ENCODE assay signal across 12 cellular contexts in genomic region chr1:14944471-14944981, GRCh38.
DNase-seq lines count a peak whose midpoint lies in the region; ATAC-seq, FAIRE-seq and TF ChIP-seq lines count a peak whose summit lies in the region.
"Had no signal": no experiment of that assay in that cellular context is flagged by ENCODE, and none has a peak within 500 bp of the region (broad histone marks: within the 10 kb centered on the region; RNA-seq: fewer than 3 reads in every experiment).

No MANE protein-coding gene starts in this region.

- H3K27ac ChIP-seq in cardiac muscle cell = peak overlapping the region; percentile 72
- peak overlapping the region; percentile 83 to 89 (median 84) for H3K27ac ChIP-seq in upper lobe of left lung
- H3K27ac ChIP-seq in small intestine (ENCODE audit: low read depth in 1 of 2, low read length in 1 of 2) = peak overlapping the region in 1 of 2 donors; percentile 52
- no peak overlapping the region for H3K27ac ChIP-seq in effector memory CD4-positive, alpha-beta T cell (ENCODE audit: insufficient read depth, low read length, poor library complexity, severe bottlenecking)
- H3K27ac ChIP-seq: A549, KMS-11 had no signal

- ATAC-seq in upper lobe of left lung (ENCODE audit: low FRiP score in 2 of 2) (no peak), GM19035 (IDR thresholded peaks at IDR 0.05; ENCODE audit: unreplicated experiment) (no peak)
- ATAC-seq: A549; natural killer cell treated with Interleukin-12 subunit alpha and Interleukin-12 subunit beta and Interleukin-15 and Interleukin-18, amount 100 ng/mL, for 72 hours had no signal

- TF ChIP-seq EP300 in upper lobe of left lung (IDR thresholded peaks at IDR 0.05) = no peak

- DNase-seq in cardiac muscle cell (ENCODE audit: low read depth in 1 of 2, low spot score in 1 of 2) = no peak
- DNase-seq in cardiac septum (ENCODE audit: low spot score) = no peak
- DNase-seq in foreskin melanocyte = peak; percentile 46
- peak; percentile 42 for DNase-seq in occipital lobe (lab: John Stamatoyannopoulos, UW)
- DNase-seq in upper lobe of left lung = no peak
- DNase-seq in small intestine = no peak
- DNase-seq in effector memory CD4-positive, alpha-beta T cell = no peak
- DNase-seq: central memory CD4-positive, alpha-beta T cell had no signal

- H3K36me3 ChIP-seq in cardiac muscle cell (no peaks in the 10 kb centered on the region), upper lobe of left lung (no peaks in the 10 kb centered on the region), small intestine (ENCODE audit: control insufficient read depth in 2 of 2, insufficient read depth in 2 of 2, low read length in 2 of 2) (no peaks in the 10 kb centered on the region)
- H3K36me3 ChIP-seq in effector memory CD4-positive, alpha-beta T cell (ENCODE audit: control insufficient read depth, insufficient read depth, low read length) = no peaks in the 10 kb centered on the region

- TF ChIP-seq CTCF in cardiac muscle cell (IDR thresholded peaks at IDR 0.05; ENCODE audit: low read depth, low read length) (no peak), upper lobe of left lung (IDR thresholded peaks at IDR 0.05) (no peak)

- intact Hi-C loops in cardiac septum (cut with DNase I) = loop anchor here (2.0 kb wide), 1 partner anchor 24 kb away; no protein-coding TSS in a partner anchor

- peaks cover 32% of the 10 kb centered on the region for H3K4me1 ChIP-seq in cardiac muscle cell (ENCODE audit: low read depth)
- peaks cover 30 to 50% (median 37%) of the 10 kb centered on the region in 4 donors for H3K4me1 ChIP-seq in upper lobe of left lung
- no peaks in the 10 kb centered on the region for H3K4me1 ChIP-seq in small intestine (ENCODE audit: control insufficient read depth in 2 of 2, insufficient read depth in 1 of 2, low read depth in 1 of 2, low read length in 1 of 2)
- H3K4me1 ChIP-seq in effector memory CD4-positive, alpha-beta T cell (ENCODE audit: control insufficient read depth, insufficient read depth, low read length, poor library complexity, severe bottlenecking) = no peaks in the 10 kb centered on the region
- H3K4me1 ChIP-seq: A549 had no signal

- H3K4me3 ChIP-seq in cardiac muscle cell (no peak overlapping the region), upper lobe of left lung (no peak overlapping the region), small intestine (ENCODE audit: low read depth in 1 of 2, low read length in 2 of 2) (no peak overlapping the region)
- no peak overlapping the region for H3K4me3 ChIP-seq in effector memory CD4-positive, alpha-beta T cell (ENCODE audit: insufficient read depth, low read depth, low read length, poor library complexity, severe bottlenecking)
- H3K4me3 ChIP-seq: A549 had no signal

- FAIRE-seq in small intestine (lab: Jason Lieb, UNC) = no peak
- FAIRE-seq: A549 had no signal

- 53 to 66% methylated on average over 10 to 12 of the region's 12 CpGs for WGBS in upper lobe of left lung, 2 donors
- WGBS in small intestine, 3 donors = 65 to 79% (median 76%) methylated on average over 12 of the region's 12 CpGs

- no peaks in the 10 kb centered on the region for H3K9me3 ChIP-seq in cardiac muscle cell (ENCODE audit: low read depth)
- H3K9me3 ChIP-seq in upper lobe of left lung = no peaks in the 10 kb centered on the region
- no peaks in the 10 kb centered on the region for H3K9me3 ChIP-seq in small intestine (ENCODE audit: control insufficient read depth, low read depth)
- no peaks in the 10 kb centered on the region for H3K9me3 ChIP-seq in effector memory CD4-positive, alpha-beta T cell (ENCODE audit: control insufficient read depth, low read length)
- H3K9me3 ChIP-seq: A549 had no signal

- H3K27me3 ChIP-seq in cardiac muscle cell (no peaks in the 10 kb centered on the region), upper lobe of left lung (no peaks in the 10 kb centered on the region), small intestine (ENCODE audit: control insufficient read depth in 2 of 2, insufficient read depth in 2 of 2, low read length in 2 of 2) (no peaks in the 10 kb centered on the region)
- H3K27me3 ChIP-seq in effector memory CD4-positive, alpha-beta T cell (replicated peaks; ENCODE audit: control insufficient read depth, insufficient read depth, low read length, poor library complexity, severe bottlenecking) = peaks cover 3% of the 10 kb centered on the region

- no peak for TF ChIP-seq POLR2A in upper lobe of left lung (IDR thresholded peaks at IDR 0.05)

Comparison
In these comparisons a context has a peak if more than half of its experiments do, and no peak if none do; other contexts are left out.
1. DNase-seq: peak in foreskin melanocyte (single experiment) and occipital lobe (single experiment); none in cardiac muscle cell (0 of 2), cardiac septum (single experiment), upper lobe of left lung (0 of 2), small intestine (single experiment) and effector memory CD4-positive, alpha-beta T cell (0 of 3).